In the genomic region with DNA sequence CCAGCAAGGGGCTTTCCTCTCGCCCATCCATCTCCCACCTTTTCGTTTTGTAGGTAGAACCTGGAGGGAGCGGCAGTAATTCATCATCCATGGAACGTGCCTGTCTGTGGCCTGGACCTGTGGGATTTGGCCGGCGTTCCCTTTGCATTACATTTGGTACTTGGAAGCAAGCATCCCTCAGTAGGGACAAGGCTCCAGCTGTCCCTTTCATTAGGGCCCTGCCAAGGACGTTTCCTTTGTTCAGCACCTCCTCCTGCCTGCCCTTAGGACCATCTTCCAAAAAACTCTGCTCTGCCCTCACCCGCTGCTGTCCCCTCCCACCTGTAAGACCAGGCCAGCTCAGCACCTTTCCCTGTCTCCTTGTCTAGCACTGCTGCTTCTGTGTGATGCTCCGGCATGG, we compare ENCODE assay signal across 25 cellular contexts.
"Had no signal": no experiment of that assay in that cellular context is flagged by ENCODE, and none has a peak within 500 bp of the region (broad histone marks: within the 10 kb centered on the region; RNA-seq: fewer than 3 reads in every experiment).

No MANE protein-coding gene starts in this region.

- H3K27ac ChIP-seq: neural progenitor cell, ovary, parathyroid adenoma, psoas muscle, right lobe of liver, sigmoid colon, stomach, thoracic aorta, thyroid gland, tibial nerve, upper lobe of left lung, vagina had no signal

- H3K27me3 ChIP-seq: neural progenitor cell, ovary, right lobe of liver, sigmoid colon, stomach, thyroid gland, tibial nerve, upper lobe of left lung, vagina had no signal

- H3K4me1 ChIP-seq: parathyroid adenoma, psoas muscle, right lobe of liver, tibial nerve, upper lobe of left lung had no signal

- DNase-seq: natural killer cell; occipital lobe; ovary; posterior cingulate gyrus; psoas muscle; right cardiac atrium; right lobe of liver; sigmoid colon; small intestine; stimulated activated CD4-positive, alpha-beta T cell treated with anti-CD3 and anti-CD28 coated beads, Interleukin-15, amount 100 ng/mL, for 24 hours; stimulated activated CD4-positive, alpha-beta T cell treated with anti-CD3 and anti-CD28 coated beads, Interleukin-2, amount 100 ng/mL, for 24 hours; stimulated activated CD4-positive, alpha-beta T cell treated with anti-CD3 and anti-CD28 coated beads, Interleukin-2, amount 100 ng/mL, for 48 hours; stimulated activated CD4-positive, alpha-beta T cell treated with anti-CD3 and anti-CD28 coated beads, Interleukin-4, amount 100 ng/mL, for 24 hours; stimulated activated naive B cell treated with anti-CD40 and anti-IgM and Interleukin-4, amounts not matched to agents 10 μg/mL and 1 μg/mL and 100 μg/mL, for 72 hours; stimulated activated naive CD4-positive, alpha-beta T cell treated with Interleukin-2 at 50 U/mL for 16 hours; stomach; thyroid gland; trophoblast cell had no signal

- ATAC-seq: natural killer cell; psoas muscle; right cardiac atrium; right lobe of liver; stimulated activated effector memory CD8-positive, alpha-beta T cell treated with anti-CD3 and anti-CD28 coated beads, Interleukin-12 subunit alpha, Interleukin-12 subunit beta, amount 100 ng/mL, for 72 hours; stimulated activated naive B cell treated with anti-CD40 and anti-IgM and Interleukin-4, amounts not matched to agents 10 μg/mL and 1 μg/mL and 100 μg/mL, for 72 hours had no signal

- H3K9me3 ChIP-seq: ovary, psoas muscle, right lobe of liver, sigmoid colon, stomach, thoracic aorta, thyroid gland, tibial nerve, upper lobe of left lung, vagina had no signal

- H3K36me3 ChIP-seq: neural progenitor cell, ovary, right lobe of liver, sigmoid colon, stomach, thyroid gland, tibial nerve, upper lobe of left lung, vagina had no signal

- H3K4me3 ChIP-seq: neural progenitor cell, ovary, psoas muscle, right lobe of liver, sigmoid colon, stomach, thoracic aorta, thyroid gland, tibial nerve, upper lobe of left lung, vagina had no signal
